14 cellular contexts compared by ENCODE assay signal in the genomic region with DNA sequence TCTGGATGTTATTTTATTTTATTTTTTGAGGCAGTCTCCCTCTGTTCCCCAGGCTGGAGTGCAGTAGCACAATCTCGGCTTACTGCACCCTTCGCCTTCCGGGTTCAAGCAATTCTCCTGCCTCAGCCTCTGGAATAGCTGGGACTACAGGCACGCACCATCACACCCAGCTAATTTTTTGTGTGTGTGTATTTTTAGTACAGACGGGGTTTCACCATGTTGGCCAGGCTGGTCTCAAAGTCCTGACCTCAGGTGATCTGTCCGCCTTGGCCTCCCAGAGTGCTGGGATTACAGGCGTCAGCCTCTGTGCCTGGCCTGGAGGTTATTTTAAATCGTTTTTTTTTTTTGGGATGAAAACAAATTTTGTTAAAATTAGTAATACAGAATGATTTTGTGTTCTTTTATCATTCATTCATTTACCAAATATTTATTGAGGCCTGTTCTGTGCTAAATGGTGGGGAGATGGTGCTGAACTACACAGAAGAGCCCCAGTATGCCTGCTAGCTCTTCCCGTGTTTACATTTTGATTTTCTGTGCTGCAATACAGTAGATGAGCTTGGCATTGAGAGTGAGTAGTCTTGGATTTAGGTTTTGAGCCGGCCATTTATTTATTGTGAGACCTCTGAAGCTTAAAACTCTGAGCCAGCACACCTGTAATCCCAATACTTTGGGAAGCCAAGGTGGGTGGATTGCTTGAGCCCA. TPM values are rescaled to one million over a fixed set of nuclear protein-coding genes. Genes with fewer than 3 reads are reported as not detected.
DNase-seq lines count a peak whose midpoint lies in the region; ATAC-seq and TF ChIP-seq lines count a peak whose summit lies in the region.
"Had no signal": no experiment of that assay in that cellular context is flagged by ENCODE, and none has a peak within 500 bp of the region (broad histone marks: within the 10 kb centered on the region; RNA-seq: fewer than 3 reads in every experiment).

No MANE protein-coding gene starts in this region.

- H3K27me3 Mint-ChIP-seq in effector memory CD8-positive, alpha-beta T cell: no peaks in the 10 kb centered on the region
- H3K27me3 Mint-ChIP-seq in memory B cell: no peaks in the 10 kb centered on the region

- H3K27ac Mint-ChIP-seq in effector memory CD8-positive, alpha-beta T cell: peak overlapping the region; percentile 35 to 56
- peak overlapping the region; percentile 35 for H3K27ac Mint-ChIP-seq in memory B cell

- DNase-seq in effector memory CD8-positive, alpha-beta T cell: no peak
- DNase-seq in memory B cell (ENCODE audit: low spot score in 2 of 2): no peak
- no peak for DNase-seq in spleen
- no peak for DNase-seq in body of pancreas
- no peak for DNase-seq in NCI-H748 (lab: John Stamatoyannopoulos, UW; ENCODE audit: unreplicated experiment)
- DNase-seq: DMS153; KBM-7; NCI-H1048; NCI-H2081 treated with DMSO at 0.1 percent for 48 hours; NCI-H510A treated with DMSO at 0.1 percent for 48 hours; SHP77 treated with DMSO at 0.1 percent for 48 hours; stimulated activated CD4-positive, alpha-beta T cell treated with anti-CD3 and anti-CD28 coated beads, Interleukin-2, amount 100 ng/mL, for 48 hours had no signal

- peaks cover 69% of the 10 kb centered on the region for H3K4me1 ChIP-seq in HUES6 (ENCODE audit: control insufficient read depth, insufficient read depth, low read length)
- H3K4me1 ChIP-seq in spleen: peaks cover 59 to 100% (median 96%) of the 10 kb centered on the region in 6 donors
- H3K4me1 ChIP-seq in body of pancreas: peaks cover 91% of the 10 kb centered on the region

- H3K4me3 ChIP-seq in HUES6 (ENCODE audit: low read depth, low read length) (no peak overlapping the region), spleen (no peak overlapping the region), body of pancreas (no peak overlapping the region)

- no peaks in the 10 kb centered on the region for H3K9me3 Mint-ChIP-seq in effector memory CD8-positive, alpha-beta T cell
- no peaks in the 10 kb centered on the region for H3K9me3 Mint-ChIP-seq in memory B cell

- peaks cover 9% of the 10 kb centered on the region for H3K36me3 Mint-ChIP-seq in effector memory CD8-positive, alpha-beta T cell (ENCODE audit: insufficient read depth)
- peaks cover 12% of the 10 kb centered on the region for H3K36me3 Mint-ChIP-seq in memory B cell

- H3K27ac ChIP-seq in HUES6 (ENCODE audit: low read depth, low read length) (peak overlapping the region; percentile 64; the same call in 1 of the 2 replicates), spleen (peak overlapping the region in 5 of 8 donors; percentile 17 to 80 (median 77)), body of pancreas (peak overlapping the region in 2 of 4 donors; percentile 18 to 58)

- H3K36me3 ChIP-seq in HUES6 (ENCODE audit: control insufficient read depth, insufficient read depth, low read length): no peaks in the 10 kb centered on the region
- H3K36me3 ChIP-seq in spleen: peaks cover 0 to 14% (median 0%) of the 10 kb centered on the region in 6 donors
- no peaks in the 10 kb centered on the region for H3K36me3 ChIP-seq in body of pancreas (replicated peaks in 1 of 2; ENCODE audit: insufficient read depth in 1 of 2, low read depth in 2 of 2)

- H3K27me3 ChIP-seq in HUES6 (ENCODE audit: control insufficient read depth, insufficient read depth, low read length) (no peaks in the 10 kb centered on the region), spleen (replicated peaks in 1 of 7) (no peaks in the 10 kb centered on the region), body of pancreas (no peaks in the 10 kb centered on the region)

- no peak for ATAC-seq in effector memory CD8-positive, alpha-beta T cell (replicated peaks)
- ATAC-seq in memory B cell (ENCODE audit: low read depth) (no peak), body of pancreas (no peak), GM19328 (IDR thresholded peaks at IDR 0.05; ENCODE audit: unreplicated experiment) (no peak)

- H3K9me3 ChIP-seq in HUES6 (ENCODE audit: control insufficient read depth, insufficient read depth, low read depth, low read length) (no peaks in the 10 kb centered on the region), spleen (no peaks in the 10 kb centered on the region), body of pancreas (no peaks in the 10 kb centered on the region)

- intact Hi-C loops in spleen (cut with DNase I; ENCODE audit: low total_unique reads) (no loop called here), body of pancreas (cut with DNase I) (no loop called here)

- H3K4me3 Mint-ChIP-seq in effector memory CD8-positive, alpha-beta T cell: no peak overlapping the region
- H3K4me3 Mint-ChIP-seq in memory B cell: no peak overlapping the region

- H3K4me1 Mint-ChIP-seq in effector memory CD8-positive, alpha-beta T cell (ENCODE audit: low read depth in 2 of 2): peaks cover 52 to 80% of the 10 kb centered on the region in 2 donors
- H3K4me1 Mint-ChIP-seq in memory B cell: peaks cover 57% of the 10 kb centered on the region

- 84 to 93% (median 90%) methylated on average over 10 of the region's 10 CpGs for WGBS in spleen, 5 donors
- WGBS in body of pancreas, 2 donors: 59 to 69% methylated on average over 10 of the region's 10 CpGs

- TF ChIP-seq POLR2A in spleen (IDR thresholded peaks at IDR 0.05): no peak
- TF ChIP-seq POLR2A in body of pancreas (IDR thresholded peaks at IDR 0.05): no peak

- H3K9ac ChIP-seq in HUES6 (ENCODE audit: low read length): no peak overlapping the region

- TF ChIP-seq CTCF in spleen (IDR thresholded peaks at IDR 0.05 in 8 of 11, conservative IDR thresholded peaks at IDR 0.05 in 3 of 11): no peak
- no peak for TF ChIP-seq CTCF in body of pancreas (IDR thresholded peaks at IDR 0.05)

RNA-seq across cellular contexts. Expression of gene ADD1, which starts 22.7 kb away (rescaled TPM):
- total RNA-seq in spleen: 100 to 1,000 TPM; 260 to 348 (median 295) TPM
- polyA plus RNA-seq in spleen: 100 to 1,000 TPM; 175 to 224 (median 194) TPM
- total RNA-seq in body of pancreas: 100 to 1,000 TPM in 1 of 2 donors, 10 to 100 TPM in 1; 84.1 to 266 TPM
